1 cellular context compared by ENCODE assay signal in genomic region chr19:1672038-1672768, GRCh38.
TF ChIP-seq lines count a peak whose summit lies in the region.

No MANE protein-coding gene starts in this region.

TF ChIP-seq in K562, 482 proteins besides CTCF, POLR2A, EP300 and RAD21 (continued from another document):
- peak; percentile 78; the same call in 1 of the 2 replicates for TF ChIP-seq MITF (IDR thresholded peaks at IDR 0.05)
- peak; percentile 43; the same call in 1 of the 2 replicates for TF ChIP-seq RBFOX2 (IDR thresholded peaks at IDR 0.05; ENCODE audit: low read depth, low read length)
- TF ChIP-seq NR2C2 (CRISPR knock-in tag; IDR thresholded peaks at IDR 0.05): no peak
- TF ChIP-seq NR2C2 (tag; IDR thresholded peaks at IDR 0.05): peak; percentile 33; the same call in 1 of the 2 replicates
- no peak for TF ChIP-seq ZNF511 (CRISPR knock-in tag; IDR thresholded peaks at IDR 0.05)
- no peak for TF ChIP-seq ZC3H4 (CRISPR knock-in tag; IDR thresholded peaks at IDR 0.05; ENCODE audit: borderline replicate concordance)
- peak; percentile 48; the same call in 1 of the 2 replicates for TF ChIP-seq RB1 (IDR thresholded peaks at IDR 0.05; ENCODE audit: low read depth)
- TF ChIP-seq ZNF398 (CRISPR knock-in tag; IDR thresholded peaks at IDR 0.05): no peak
- peak; percentile 63 for TF ChIP-seq BCOR (IDR thresholded peaks at IDR 0.05)
- TF ChIP-seq ELK1 (CRISPR knock-in tag; IDR thresholded peaks at IDR 0.05): 0 out of 2 replicates have a peak, but pooled peaks have one; percentile 12
- peak; percentile 38; the same call in 1 of the 2 replicates for TF ChIP-seq DPF2 (IDR thresholded peaks at IDR 0.05)
- TF ChIP-seq SETDB1 (IDR thresholded peaks at IDR 0.05; ENCODE audit: low read length): no peak
- TF ChIP-seq ETV1 (tag; conservative IDR thresholded peaks at IDR 0.05; ENCODE audit: low read depth): no peak
